ENCODE assay signal across 19 cellular contexts in genomic region chr19:49398931-49399330, GRCh38. TPM values are rescaled to one million over a fixed set of nuclear protein-coding genes. Genes with fewer than 3 reads are reported as not detected.
DNase-seq lines count a peak whose midpoint lies in the region; TF ChIP-seq lines count a peak whose summit lies in the region.
"Had no signal": no experiment of that assay in that cellular context is flagged by ENCODE, and none has a peak within 500 bp of the region (broad histone marks: within the 10 kb centered on the region; RNA-seq: fewer than 3 reads in every experiment).

No MANE protein-coding gene starts in this region.

- H3K27me3 Mint-ChIP-seq in nephron progenitor cell (ENCODE audit: low read depth, poor library complexity): peaks cover 11% of the 10 kb centered on the region
- peaks cover 4 to 7% (median 5%) of the 10 kb centered on the region in 3 donors for H3K27me3 Mint-ChIP-seq in CD14-positive monocyte (ENCODE audit: low read depth in 3 of 3)

- H4K20me1 ChIP-seq in BLaER1: no peaks in the 10 kb centered on the region

- DNase-seq in G401 (ENCODE audit: low spot score) (peak; percentile 68), cerebellar cortex (ENCODE audit: low spot score) (peak; percentile 56), nephron progenitor cell (no peak), HK-2 (ENCODE audit: unreplicated experiment) (no peak), cerebellar nuclear complex (lab: John Stamatoyannopoulos, UW) (no peak), CD14-positive monocyte (ENCODE audit: low spot score) (no peak)
- DNase-seq in stimulated activated naive CD4-positive, alpha-beta T cell treated with Interleukin-2 at 50 U/mL for 16 hours (lab: John Stamatoyannopoulos, UW): no peak
- DNase-seq: AML-193, DMS79, H9, IMR-90, Karpas-422, NCI-H1417, NCI-H187 treated with DMSO at 0.1 percent for 48 hours, NCI-H526 treated with DMSO at 0.1 percent for 48 hours had no signal

- peak overlapping the region; percentile 22 for H3K27ac Mint-ChIP-seq in nephron progenitor cell
- no peak overlapping the region for H3K27ac Mint-ChIP-seq in CD14-positive monocyte
- H3K27ac Mint-ChIP-seq: H9 had no signal

- H3K4me1 Mint-ChIP-seq in nephron progenitor cell: peaks cover 62% of the 10 kb centered on the region
- H3K4me1 Mint-ChIP-seq in CD14-positive monocyte: peaks cover 7% of the 10 kb centered on the region

- TF ChIP-seq CTCF in nephron progenitor cell (IDR thresholded peaks at IDR 0.05) (no peak), CD14-positive monocyte (IDR thresholded peaks at IDR 0.05) (no peak)

- peaks cover 59% of the 10 kb centered on the region for H3K4me1 ChIP-seq in BLaER1

- intact Hi-C loops in CD14-positive monocyte (cut with micrococcal nuclease): no loop called here

- in situ Hi-C loops in G401 (cut with HindIII; ENCODE audit: low sequenced_read_pairs): no loop called here

- H3K9me3 Mint-ChIP-seq in nephron progenitor cell (no peaks in the 10 kb centered on the region), CD14-positive monocyte (peaks cover 0 to 1% (median 0%) of the 10 kb centered on the region in 7 donors)
- H3K9me3 Mint-ChIP-seq: CD8-positive, alpha-beta memory T cell; H9 had no signal

- H3K4me3 ChIP-seq in BLaER1: no peak overlapping the region

- H3K27ac ChIP-seq in BLaER1: peak overlapping the region; percentile 38
- H3K27ac ChIP-seq: RWPE1 had no signal

- H3K36me3 Mint-ChIP-seq in nephron progenitor cell (ENCODE audit: low read depth): no peaks in the 10 kb centered on the region
- H3K36me3 Mint-ChIP-seq in CD14-positive monocyte: no peaks in the 10 kb centered on the region

- 0 out of 2 replicates have a peak overlapping the region, but pooled peaks have one; percentile 15 for H3K9ac ChIP-seq in BLaER1

- H3K27me3 ChIP-seq in BLaER1: no peaks in the 10 kb centered on the region

- H3K9me3 ChIP-seq in BLaER1: no peaks in the 10 kb centered on the region

- H3K4me3 Mint-ChIP-seq in nephron progenitor cell: peak overlapping the region; percentile 1
- H3K4me3 Mint-ChIP-seq in CD14-positive monocyte: no peak overlapping the region
- H3K4me3 Mint-ChIP-seq: CD8-positive, alpha-beta memory T cell had no signal

- H3K36me3 ChIP-seq in BLaER1: no peaks in the 10 kb centered on the region

- peak overlapping the region; percentile 58 for H3K4me2 ChIP-seq in BLaER1

RNA-seq across cellular contexts. Expression of gene KASH5, which starts 10.9 kb away (rescaled TPM):
- not detected in 2 replicates for total RNA-seq in G401 (2014; rRNA removed; shearing (Covaris generic))
- not detected for polyA plus RNA-seq in CD14-positive monocyte
- total RNA-seq: H9, HT-29, IMR-90 had no signal
- polyA plus RNA-seq: CD8-positive, alpha-beta memory T cell; IMR-90 had no signal

RNA-seq across cellular contexts. Expression of gene PTH2, which starts 24.3 kb away (rescaled TPM):
- total RNA-seq in G401 (2014; rRNA removed; shearing (Covaris generic)): not detected in 2 replicates
- polyA plus RNA-seq in CD14-positive monocyte: not detected
- total RNA-seq: CD8-positive, alpha-beta memory T cell; HT-29; IMR-90 had no signal
- polyA plus RNA-seq: CD8-positive, alpha-beta memory T cell; IMR-90 had no signal

RNA-seq across cellular contexts. Expression of gene GFY, which starts 26.3 kb away (rescaled TPM):
- total RNA-seq in G401 (2014; rRNA removed; shearing (Covaris generic)): 0.55 and 1.3 TPM in 2 replicates
- not detected for polyA plus RNA-seq in CD14-positive monocyte
- total RNA-seq: CD8-positive, alpha-beta memory T cell; HT-29; IMR-90 had no signal
- polyA plus RNA-seq: CD8-positive, alpha-beta memory T cell; IMR-90 had no signal

RNA-seq across cellular contexts. Expression of gene DKKL1, which starts 35.3 kb away (rescaled TPM):
- total RNA-seq in G401 (2014; rRNA removed; shearing (Covaris generic)): 6.2 and 7.3 TPM in 2 replicates
- not detected for polyA plus RNA-seq in CD14-positive monocyte
- total RNA-seq: CD8-positive, alpha-beta memory T cell; IMR-90 had no signal
- polyA plus RNA-seq: CD8-positive, alpha-beta memory T cell had no signal

RNA-seq across cellular contexts. Expression of gene TEAD2, which starts 36.7 kb away (rescaled TPM):
- 30.2 and 33.2 TPM in 2 replicates for total RNA-seq in G401 (2014; rRNA removed; shearing (Covaris generic))
- not detected for polyA plus RNA-seq in CD14-positive monocyte
- total RNA-seq: CD8-positive, alpha-beta memory T cell had no signal
- polyA plus RNA-seq: CD8-positive, alpha-beta memory T cell had no signal

Comparison
In these comparisons a context has a peak if more than half of its experiments do, and no peak if none do; other contexts are left out.
1. DNase-seq: peak in G401 (single experiment) and cerebellar cortex (single experiment); none in nephron progenitor cell (single experiment), HK-2 (single experiment), cerebellar nuclear complex (0 of 2), CD14-positive monocyte (single experiment) and stimulated activated naive CD4-positive, alpha-beta T cell treated with Interleukin-2 at 50 U/mL for 16 hours (single experiment).